ENCODE assay signal across 20 cellular contexts in the genomic region with DNA sequence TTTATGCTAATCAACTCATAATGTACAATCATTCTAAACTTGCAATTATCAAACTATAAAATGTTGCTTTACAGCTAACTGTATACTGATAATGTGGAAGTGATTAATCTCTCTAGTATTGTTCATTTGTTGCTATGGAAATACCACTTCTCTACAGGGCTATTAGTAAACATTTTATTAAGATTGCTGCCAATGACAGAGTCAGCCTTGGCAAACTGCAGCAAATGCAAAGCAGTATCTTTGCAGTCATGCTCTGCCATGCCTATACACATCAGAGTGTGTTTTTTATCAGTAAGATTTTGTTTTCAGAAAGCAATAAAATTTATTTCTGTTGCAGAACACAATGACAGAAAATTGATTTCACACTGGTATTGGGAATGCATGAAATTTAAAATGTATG.
"Had no signal": no experiment of that assay in that cellular context is flagged by ENCODE, and none has a peak within 500 bp of the region (broad histone marks: within the 10 kb centered on the region; RNA-seq: fewer than 3 reads in every experiment).

No MANE protein-coding gene starts in this region.

- H3K27me3 ChIP-seq: colonic mucosa, heart right ventricle, tibial artery had no signal

- H3K27ac ChIP-seq: colonic mucosa, epithelial cell of prostate, heart right ventricle, parathyroid adenoma, tibial artery, WERI-Rb-1 had no signal

- H3K4me3 ChIP-seq: colonic mucosa, heart right ventricle, tibial artery had no signal

- DNase-seq: activated CD4-positive, alpha-beta T cell treated with anti-CD3 and anti-CD28 coated beads for 1 hour; activated CD4-positive, alpha-beta T cell treated with anti-CD3 and anti-CD28 coated beads, Interleukin-2, amount 50 U/mL, for 1 hour; activated gamma-delta T cell treated with Interleukin-2 at 50 U/mL for 16 hours; activated T-cell treated with anti-CD3 and anti-CD28 coated beads, Interleukin-2, amount 50 U/mL, for 1 hour; anterior cingulate cortex; colonic mucosa; endodermal cell; heart right ventricle; islet precursor cell; left colon; mesenchymal stem cell; right cardiac atrium; stimulated activated CD4-positive, alpha-beta T cell treated with anti-CD3 and anti-CD28 coated beads, Interleukin-12 subunit alpha, Interleukin-12 subunit beta, amount 100 ng/mL, for 4 hours; stimulated activated CD4-positive, alpha-beta T cell treated with anti-CD3 and anti-CD28 coated beads, Interleukin-4, amount 100 ng/mL, for 4 hours; stimulated activated naive CD8-positive, alpha-beta T cell treated with anti-CD3 and anti-CD28 coated beads, Interleukin-15, Interleukin-2, amounts not matched to agents 100 U/mL and 50 U/mL, for 24 hours; T-helper 1 cell; tibial artery; WERI-Rb-1 had no signal
